ENCODE assay signal across 21 cellular contexts in genomic region chr1:212696721-212697331, GRCh38. TPM values are rescaled to one million over a fixed set of nuclear protein-coding genes. Genes with fewer than 3 reads are reported as not detected.
DNase-seq lines count a peak whose midpoint lies in the region; ATAC-seq and TF ChIP-seq lines count a peak whose summit lies in the region.
"Had no signal": no experiment of that assay in that cellular context is flagged by ENCODE, and none has a peak within 500 bp of the region (broad histone marks: within the 10 kb centered on the region; RNA-seq: fewer than 3 reads in every experiment).

No MANE protein-coding gene starts in this region.

- H3K27me3 Mint-ChIP-seq in activated CD4-positive, alpha-beta T cell treated with anti-CD3 and anti-CD28 coated beads, Interleukin-2, amount 10 ng/mL, durations not matched to agents 24 days and 14 days, result peaks cover 9% of the 10 kb centered on the region
- peaks cover 39% of the 10 kb centered on the region for H3K27me3 Mint-ChIP-seq in GM23338 (ENCODE audit: insufficient read depth, low read depth, poor library complexity)
- peaks cover 5% of the 10 kb centered on the region for H3K27me3 Mint-ChIP-seq in activated CD8-positive, alpha-beta T cell treated with anti-CD3 and anti-CD28 coated beads, Interleukin-2, amount 10 ng/mL, durations not matched to agents 7 days and 5 days (ENCODE audit: low read depth)
- H3K27me3 Mint-ChIP-seq in effector memory CD8-positive, alpha-beta T cell, result peaks cover 9 to 17% of the 10 kb centered on the region in 2 donors

- H3K9me3 ChIP-seq in heart right ventricle (no peaks in the 10 kb centered on the region), testis (no peaks in the 10 kb centered on the region), tibial nerve (no peaks in the 10 kb centered on the region)
- H3K9me3 ChIP-seq: gastroesophageal sphincter, stomach, upper lobe of left lung had no signal

- no peak overlapping the region for H3K4me2 ChIP-seq in GM23338

- TF ChIP-seq CTCF in GM23338 (conservative IDR thresholded peaks at IDR 0.05; ENCODE audit: low read depth in 2 of 2) (no peak), heart right ventricle (IDR thresholded peaks at IDR 0.05) (no peak), testis (IDR thresholded peaks at IDR 0.05) (no peak), tibial nerve (IDR thresholded peaks at IDR 0.05) (no peak)

- H3K4me1 ChIP-seq in GM23338 (ENCODE audit: insufficient read depth), result peaks cover 15% of the 10 kb centered on the region
- H3K4me1 ChIP-seq in heart right ventricle, result peaks cover 5 to 33% (median 24%) of the 10 kb centered on the region in 9 donors
- H3K4me1 ChIP-seq in testis, result peaks cover 4% of the 10 kb centered on the region
- peaks cover 0 to 28% (median 10%) of the 10 kb centered on the region in 4 donors for H3K4me1 ChIP-seq in tibial nerve

- no peak for TF ChIP-seq POLR2A in testis (IDR thresholded peaks at IDR 0.05)
- no peak for TF ChIP-seq POLR2A in tibial nerve (IDR thresholded peaks at IDR 0.05)

- no peak for TF ChIP-seq EP300 in tibial nerve (IDR thresholded peaks at IDR 0.05)

- no peaks in the 10 kb centered on the region for H3K9me2 ChIP-seq in GM23338 (ENCODE audit: insufficient read depth)

- H3K27ac ChIP-seq in GM23338 (ENCODE audit: low read depth) (no peak overlapping the region), heart right ventricle (no peak overlapping the region), testis (no peak overlapping the region), tibial nerve (no peak overlapping the region)
- H3K27ac ChIP-seq: gastroesophageal sphincter, stomach, upper lobe of left lung had no signal

- POLR2A ChIA-PET in activated CD8-positive, alpha-beta T cell treated with anti-CD3 and anti-CD28 coated beads, Interleukin-2, amount 10 ng/mL, durations not matched to agents 7 days and 5 days (lab: Charles Lee), result no interaction called here

- no peak overlapping the region for H3K4me3 ChIP-seq in GM23338
- no peak overlapping the region for H3K4me3 ChIP-seq in heart right ventricle
- H3K4me3 ChIP-seq in testis, result no peak overlapping the region
- no peak overlapping the region for H3K4me3 ChIP-seq in tibial nerve
- H3K4me3 ChIP-seq: gastroesophageal sphincter, stomach, upper lobe of left lung had no signal

- no peak for DNase-seq in activated CD4-positive, alpha-beta T cell treated with anti-CD3 and anti-CD28 coated beads, Interleukin-2, amount 10 ng/mL, durations not matched to agents 24 days and 14 days
- DNase-seq in activated CD4-positive, alpha-beta T cell treated with anti-CD3 and anti-CD28 coated beads, Interleukin-2, amount 50 U/mL, for 1 hour, result no peak
- DNase-seq in GM23338 (ENCODE audit: low spot score) (no peak), heart right ventricle (no peak), testis (no peak), tibial nerve (ENCODE audit: low spot score in 2 of 2) (no peak)
- DNase-seq in activated CD8-positive, alpha-beta T cell treated with anti-CD3 and anti-CD28 coated beads, Interleukin-2, amount 10 ng/mL, durations not matched to agents 7 days and 5 days, result no peak
- no peak for DNase-seq in effector memory CD8-positive, alpha-beta T cell
- DNase-seq: AML-193; COR-L47; DMS79; islet precursor cell; NCI-H187; NCI-H774; SHP77; small intestine; stimulated activated CD4-positive, alpha-beta T cell treated with anti-CD3 and anti-CD28 coated beads, Interleukin-4, amount 100 ng/mL, for 1 hour; stomach; upper lobe of left lung had no signal

- H4K20me1 ChIP-seq in GM23338 (replicated peaks; ENCODE audit: insufficient read depth), result no peaks in the 10 kb centered on the region; the same call in 1 of the 2 replicates

- H3K79me2 ChIP-seq in GM23338 (replicated peaks; ENCODE audit: insufficient read depth), result no peaks in the 10 kb centered on the region

- H3K4me1 Mint-ChIP-seq in activated CD4-positive, alpha-beta T cell treated with anti-CD3 and anti-CD28 coated beads, Interleukin-2, amount 10 ng/mL, durations not matched to agents 24 days and 14 days, result peaks cover 34% of the 10 kb centered on the region
- peaks cover 21% of the 10 kb centered on the region for H3K4me1 Mint-ChIP-seq in GM23338
- H3K4me1 Mint-ChIP-seq in activated CD8-positive, alpha-beta T cell treated with anti-CD3 and anti-CD28 coated beads, Interleukin-2, amount 10 ng/mL, durations not matched to agents 7 days and 5 days (ENCODE audit: low read depth), result peaks cover 42% of the 10 kb centered on the region
- H3K4me1 Mint-ChIP-seq in effector memory CD8-positive, alpha-beta T cell (ENCODE audit: low read depth in 2 of 2), result peaks cover 31 to 39% of the 10 kb centered on the region in 2 donors

- 0 out of 2 replicates have a peak overlapping the region, but pooled peaks have one; percentile 43 for H2AFZ ChIP-seq in GM23338

- 73 to 78% methylated on average over 13 of the region's 13 CpGs for WGBS in heart right ventricle, 2 donors
- WGBS in testis, 2 donors, result 86 to 87% methylated on average over 13 of the region's 13 CpGs
- 83 to 84% methylated on average over 13 of the region's 13 CpGs for WGBS in tibial nerve, 2 donors

- H3K9me3 Mint-ChIP-seq in activated CD4-positive, alpha-beta T cell treated with anti-CD3 and anti-CD28 coated beads, Interleukin-2, amount 10 ng/mL, durations not matched to agents 24 days and 14 days, result no peaks in the 10 kb centered on the region
- H3K9me3 Mint-ChIP-seq in GM23338, result no peaks in the 10 kb centered on the region
- H3K9me3 Mint-ChIP-seq in activated CD8-positive, alpha-beta T cell treated with anti-CD3 and anti-CD28 coated beads, Interleukin-2, amount 10 ng/mL, durations not matched to agents 7 days and 5 days (ENCODE audit: insufficient read depth), result no peaks in the 10 kb centered on the region
- no peaks in the 10 kb centered on the region for H3K9me3 Mint-ChIP-seq in effector memory CD8-positive, alpha-beta T cell

- peak overlapping the region; percentile 42 for H3K27ac Mint-ChIP-seq in activated CD4-positive, alpha-beta T cell treated with anti-CD3 and anti-CD28 coated beads, Interleukin-2, amount 10 ng/mL, durations not matched to agents 24 days and 14 days
- no peak overlapping the region for H3K27ac Mint-ChIP-seq in GM23338
- peak overlapping the region; percentile 30 for H3K27ac Mint-ChIP-seq in activated CD8-positive, alpha-beta T cell treated with anti-CD3 and anti-CD28 coated beads, Interleukin-2, amount 10 ng/mL, durations not matched to agents 7 days and 5 days
- peak overlapping the region in 1 of 2 donors; percentile 10 for H3K27ac Mint-ChIP-seq in effector memory CD8-positive, alpha-beta T cell
- H3K27ac Mint-ChIP-seq: brain had no signal

- intact Hi-C loops in activated CD4-positive, alpha-beta T cell treated with anti-CD3 and anti-CD28 coated beads, Interleukin-2, amount 10 ng/mL, durations not matched to agents 24 days and 14 days (cut with micrococcal nuclease), result no loop called here
- intact Hi-C loops in heart right ventricle (cut with DNase I), result no loop called here
- intact Hi-C loops in testis (cut with DNase I; ENCODE audit: low total_unique reads), result no loop called here

- ATAC-seq in GM23338, result no peak
- ATAC-seq in activated CD8-positive, alpha-beta T cell treated with anti-CD3 and anti-CD28 coated beads, Interleukin-2, amount 10 ng/mL, durations not matched to agents 7 days and 5 days, result no peak
- no peak for ATAC-seq in effector memory CD8-positive, alpha-beta T cell (replicated peaks)
- no peak for ATAC-seq in heart right ventricle
- ATAC-seq: gastroesophageal sphincter had no signal

- H3K36me3 ChIP-seq in GM23338 (ENCODE audit: insufficient read depth) (no peaks in the 10 kb centered on the region), heart right ventricle (no peaks in the 10 kb centered on the region), testis (ENCODE audit: low read depth, missing control alignments) (no peaks in the 10 kb centered on the region), tibial nerve (no peaks in the 10 kb centered on the region)
- H3K36me3 ChIP-seq: gastroesophageal sphincter, stomach, upper lobe of left lung had no signal

- H3F3A ChIP-seq in GM23338 (replicated peaks; ENCODE audit: low read depth), result 0 out of 2 replicates have a peak, but pooled peaks cover 7% of the 10 kb centered on the region

- H3K36me3 Mint-ChIP-seq in activated CD4-positive, alpha-beta T cell treated with anti-CD3 and anti-CD28 coated beads, Interleukin-2, amount 10 ng/mL, durations not matched to agents 24 days and 14 days (ENCODE audit: low read depth), result peaks cover 40% of the 10 kb centered on the region
- no peaks in the 10 kb centered on the region; the same call in 2 of the 3 replicates for H3K36me3 Mint-ChIP-seq in GM23338 (ENCODE audit: low read depth)
- H3K36me3 Mint-ChIP-seq in activated CD8-positive, alpha-beta T cell treated with anti-CD3 and anti-CD28 coated beads, Interleukin-2, amount 10 ng/mL, durations not matched to agents 7 days and 5 days (ENCODE audit: low read depth), result peaks cover 28% of the 10 kb centered on the region
- peaks cover 7% of the 10 kb centered on the region for H3K36me3 Mint-ChIP-seq in effector memory CD8-positive, alpha-beta T cell (ENCODE audit: insufficient read depth)
- H3K36me3 Mint-ChIP-seq: brain had no signal

- peak overlapping the region; percentile 86 for H3K4me3 Mint-ChIP-seq in activated CD4-positive, alpha-beta T cell treated with anti-CD3 and anti-CD28 coated beads, Interleukin-2, amount 10 ng/mL, durations not matched to agents 24 days and 14 days
- H3K4me3 Mint-ChIP-seq in GM23338, result no peak overlapping the region
- peak overlapping the region; percentile 7 for H3K4me3 Mint-ChIP-seq in activated CD8-positive, alpha-beta T cell treated with anti-CD3 and anti-CD28 coated beads, Interleukin-2, amount 10 ng/mL, durations not matched to agents 7 days and 5 days
- H3K4me3 Mint-ChIP-seq in effector memory CD8-positive, alpha-beta T cell, result peak overlapping the region; percentile 18 to 57

- H3K27me3 ChIP-seq in GM23338 (ENCODE audit: insufficient read depth) (peaks cover 48% of the 10 kb centered on the region), heart right ventricle (peaks cover 0 to 48% (median 9%) of the 10 kb centered on the region in 7 donors), testis (peaks cover 4% of the 10 kb centered on the region), tibial nerve (no peaks in the 10 kb centered on the region)
- H3K27me3 ChIP-seq: upper lobe of left lung had no signal

- CTCF ChIA-PET in activated CD8-positive, alpha-beta T cell treated with anti-CD3 and anti-CD28 coated beads, Interleukin-2, amount 10 ng/mL, durations not matched to agents 7 days and 5 days (lab: Charles Lee), result interaction anchor here (1.2 to 4.1 kb wide), 10 partner anchors 19 to 220 kb away, joined by 3 to 37 read pairs (median 6); no protein-coding TSS in a partner anchor

RNA-seq across cellular contexts. Expression of gene BATF3, which starts 2.8 kb away (rescaled TPM):
- 100.0 and 100 TPM in 2 replicates for total RNA-seq in activated CD4-positive, alpha-beta T cell treated with anti-CD3 and anti-CD28 coated beads, Interleukin-2, amount 10 ng/mL, durations not matched to agents 24 days and 14 days
- 3.6 and 6.8 TPM in 2 replicates for total RNA-seq in GM23338 (2014; rRNA removed; shearing (Covaris generic))
- polyA plus RNA-seq in GM23338 (2016; fragmentation: Nextera tagmentation; extraction: Ambion mirVana) (7.8 and 8.6 TPM in 2 replicates), heart right ventricle (1 to 10 TPM; 1.6 to 2.2 TPM), testis (ENCODE audit: insufficient read depth, low read depth, low replicate concordance) (4.2 TPM)
- 10 to 100 TPM; 31.3 to 32.6 TPM for total RNA-seq in activated CD8-positive, alpha-beta T cell treated with anti-CD3 and anti-CD28 coated beads, Interleukin-2, amount 10 ng/mL, durations not matched to agents 7 days and 5 days
- total RNA-seq in heart right ventricle (1 to 10 TPM in 6 of 10 donors, under 1 TPM in 4; 0.28 to 7.0 (median 1.0) TPM), testis (1 to 10 TPM; 1.1 to 2.5 TPM), tibial nerve (1 to 10 TPM; 2.2 to 9.0 (median 3.4) TPM)
